17 cellular contexts compared by ENCODE assay signal in the genomic region with DNA sequence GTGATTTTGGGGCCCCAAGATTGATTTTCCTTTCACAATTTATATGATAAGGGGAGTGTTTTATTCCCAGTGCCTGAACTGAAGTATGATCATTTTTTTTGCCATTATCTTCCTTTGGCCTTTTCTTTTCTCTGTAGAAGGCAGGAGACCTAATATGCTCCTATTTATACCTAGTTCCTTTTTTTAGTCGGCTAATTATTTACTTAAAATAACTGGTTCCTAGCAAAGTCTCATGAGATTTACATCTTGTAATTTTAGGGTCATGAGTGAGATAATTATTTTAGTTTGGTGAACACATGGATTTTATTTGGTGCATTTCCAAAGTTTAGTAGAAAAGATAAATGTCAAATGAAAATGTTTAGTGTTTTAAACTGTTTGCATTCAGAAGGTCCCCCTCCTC. TPM values are rescaled to one million over a fixed set of nuclear protein-coding genes. Genes with fewer than 3 reads are reported as not detected.
DNase-seq lines count a peak whose midpoint lies in the region; ATAC-seq and TF ChIP-seq lines count a peak whose summit lies in the region.
"Had no signal": no experiment of that assay in that cellular context is flagged by ENCODE, and none has a peak within 500 bp of the region (broad histone marks: within the 10 kb centered on the region; RNA-seq: fewer than 3 reads in every experiment).

No MANE protein-coding gene starts in this region.

- no peak overlapping the region for H3K4me3 Mint-ChIP-seq in brain
- H3K4me3 Mint-ChIP-seq in neural crest cell = peak overlapping the region; percentile 5

- H3K4me1 ChIP-seq in left ventricle myocardium inferior (peaks cover 76% of the 10 kb centered on the region), right cardiac atrium (ENCODE audit: control insufficient read depth, insufficient read depth, low read length) (peaks cover 16% of the 10 kb centered on the region)
- no peaks in the 10 kb centered on the region for H3K4me1 ChIP-seq in effector memory CD4-positive, alpha-beta T cell (ENCODE audit: control insufficient read depth, insufficient read depth, low read length, poor library complexity, severe bottlenecking)

- peaks cover 20% of the 10 kb centered on the region for H3K9me3 ChIP-seq in left ventricle myocardium inferior (replicated peaks)
- H3K9me3 ChIP-seq in right cardiac atrium (ENCODE audit: control insufficient read depth, low read length) = peaks cover 1% of the 10 kb centered on the region
- peaks cover 11% of the 10 kb centered on the region for H3K9me3 ChIP-seq in effector memory CD4-positive, alpha-beta T cell (ENCODE audit: control insufficient read depth, low read length)

- peaks cover 12% of the 10 kb centered on the region for H3K36me3 ChIP-seq in left ventricle myocardium inferior
- H3K36me3 ChIP-seq in effector memory CD4-positive, alpha-beta T cell (ENCODE audit: control insufficient read depth, insufficient read depth, low read length) = no peaks in the 10 kb centered on the region

- TF ChIP-seq CTCF in left ventricle myocardium inferior (IDR thresholded peaks at IDR 0.05; ENCODE audit: borderline replicate concordance) (no peak), brain (conservative IDR thresholded peaks at IDR 0.05) (no peak), neural crest cell (conservative IDR thresholded peaks at IDR 0.05) (no peak), GM20000 (IDR thresholded peaks at IDR 0.05; ENCODE audit: extremely low read depth, missing control alignments) (no peak), coronary artery (IDR thresholded peaks at IDR 0.05) (no peak)

- no peaks in the 10 kb centered on the region for H3K27me3 ChIP-seq in left ventricle myocardium inferior (ENCODE audit: low read depth)
- no peaks in the 10 kb centered on the region for H3K27me3 ChIP-seq in right cardiac atrium (ENCODE audit: control insufficient read depth, insufficient read depth)
- no peaks in the 10 kb centered on the region for H3K27me3 ChIP-seq in effector memory CD4-positive, alpha-beta T cell (replicated peaks; ENCODE audit: control insufficient read depth, insufficient read depth, low read length, poor library complexity, severe bottlenecking)
- H3K27me3 ChIP-seq: esophagus muscularis mucosa had no signal

- intact Hi-C loops in left ventricle myocardium inferior (cut with micrococcal nuclease) (no loop called here), right cardiac atrium (cut with DNase I) (no loop called here)

- H3K27me3 Mint-ChIP-seq in brain (peaks cover 7% of the 10 kb centered on the region), neural crest cell (ENCODE audit: low read depth) (no peaks in the 10 kb centered on the region)

- peaks cover 56% of the 10 kb centered on the region for H3K4me1 Mint-ChIP-seq in brain
- peaks cover 48% of the 10 kb centered on the region for H3K4me1 Mint-ChIP-seq in neural crest cell

- DNase-seq in left ventricle myocardium inferior (no peak), right cardiac atrium (no peak), neural crest cell (ENCODE audit: low read depth, low spot score) (no peak), T-helper 2 cell (no peak), GM20000 (ENCODE audit: low spot score) (no peak), coronary artery (ENCODE audit: low spot score) (no peak)
- DNase-seq in effector memory CD4-positive, alpha-beta T cell = no peak
- DNase-seq: activated CD8-positive, alpha-beta memory T cell treated with anti-CD3 and anti-CD28 coated beads, Interleukin-2, amount 50 U/mL, for 4 hours; hippocampal formation; NCI-H2081; NCI-H774; small intestine had no signal

- 5% methylated on average over 1 of the region's 1 CpG for WGBS in right cardiac atrium

- H3K36me3 Mint-ChIP-seq in brain = peaks cover 57% of the 10 kb centered on the region
- peaks cover 31% of the 10 kb centered on the region for H3K36me3 Mint-ChIP-seq in neural crest cell (ENCODE audit: low read depth)

- peak overlapping the region; percentile 83 for H3K27ac ChIP-seq in left ventricle myocardium inferior (replicated peaks)
- no peak overlapping the region for H3K27ac ChIP-seq in right cardiac atrium (ENCODE audit: low read length)
- no peak overlapping the region for H3K27ac ChIP-seq in coronary artery
- H3K27ac ChIP-seq in effector memory CD4-positive, alpha-beta T cell (ENCODE audit: insufficient read depth, low read length, poor library complexity, severe bottlenecking) = no peak overlapping the region
- H3K27ac ChIP-seq: HL-60 had no signal

- H3K9me3 Mint-ChIP-seq in brain (peaks cover 27 to 45% (median 34%) of the 10 kb centered on the region in 5 experiments), neural crest cell (peaks cover 9% of the 10 kb centered on the region)

- H3K27ac Mint-ChIP-seq in brain (peak overlapping the region in 3 of 5 experiments; percentile 88 to 90 (median 89)), neural crest cell (ENCODE audit: unreplicated experiment) (no peak overlapping the region)

- no peak for ATAC-seq in right cardiac atrium
- ATAC-seq: left lobe of liver, SK-N-SH treated with all-trans-retinoic acid at 6 μM for 48 hours had no signal

- H3K4me3 ChIP-seq in left ventricle myocardium inferior (no peak overlapping the region), right cardiac atrium (ENCODE audit: low read length) (no peak overlapping the region), coronary artery (no peak overlapping the region)
- H3K4me3 ChIP-seq in effector memory CD4-positive, alpha-beta T cell (ENCODE audit: insufficient read depth, low read depth, low read length, poor library complexity, severe bottlenecking) = no peak overlapping the region
- H3K4me3 ChIP-seq: esophagus muscularis mucosa had no signal

RNA-seq across cellular contexts. Expression of gene SEC14L1, which starts 24.8 kb away (rescaled TPM):
- total RNA-seq in left ventricle myocardium inferior (55.5 TPM), right cardiac atrium (10 to 100 TPM; 47.2 to 58.4 (median 50.1) TPM), neural crest cell (108 TPM in 2 replicates)
- polyA plus RNA-seq in right cardiac atrium (39.6 TPM), brain (ENCODE audit: insufficient read depth, low read depth, low replicate concordance) (129 TPM)
